ENCODE assay signal across 1 cellular context in the genomic region with DNA sequence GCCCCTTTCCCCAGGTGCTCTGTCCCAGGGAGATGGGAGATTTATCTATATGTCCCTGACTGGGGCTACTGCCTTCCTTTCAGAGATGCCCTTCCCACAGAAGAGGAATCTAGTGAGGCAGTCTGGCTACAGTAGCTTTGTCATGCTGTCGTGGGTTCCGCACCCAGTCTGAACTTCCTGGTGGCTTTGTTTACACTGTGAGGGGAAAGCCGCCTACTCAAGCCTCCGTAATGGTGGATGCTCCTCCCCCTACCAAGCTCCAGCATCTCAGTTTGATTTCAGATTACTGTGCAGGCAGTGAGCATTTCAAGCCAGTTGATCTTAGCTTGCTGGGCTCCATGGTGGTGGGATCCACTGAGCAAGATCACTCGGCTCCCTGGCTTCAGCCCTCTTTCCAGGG.
TF ChIP-seq lines count a peak whose summit lies in the region.

No MANE protein-coding gene starts in this region.

TF ChIP-seq in IMR-90, 13 proteins besides CTCF, POLR2A, EP300 and RAD21 (continued from another document):
- TF ChIP-seq, protein P1, sequence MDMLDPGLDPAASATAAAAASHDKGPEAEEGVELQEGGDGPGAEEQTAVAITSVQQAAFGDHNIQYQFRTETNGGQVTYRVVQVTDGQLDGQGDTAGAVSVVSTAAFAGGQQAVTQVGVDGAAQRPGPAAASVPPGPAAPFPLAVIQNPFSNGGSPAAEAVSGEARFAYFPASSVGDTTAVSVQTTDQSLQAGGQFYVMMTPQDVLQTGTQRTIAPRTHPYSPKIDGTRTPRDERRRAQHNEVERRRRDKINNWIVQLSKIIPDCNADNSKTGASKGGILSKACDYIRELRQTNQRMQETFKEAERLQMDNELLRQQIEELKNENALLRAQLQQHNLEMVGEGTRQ (IDR thresholded peaks at IDR 0.05; ENCODE audit: low read depth, low read length) = no peak
- no peak for TF ChIP-seq BHLHE40 (IDR thresholded peaks at IDR 0.05; ENCODE audit: low read depth, low read length)
